In genomic region chr18:12076424-12077140, GRCh38 we compare ENCODE assay signal across 8 cellular contexts. TPM values are rescaled to one million over a fixed set of nuclear protein-coding genes. Genes with fewer than 3 reads are reported as not detected.
DNase-seq lines count a peak whose midpoint lies in the region; ATAC-seq and TF ChIP-seq lines count a peak whose summit lies in the region.

No MANE protein-coding gene starts in this region.

- H3K4me1 Mint-ChIP-seq in IgD-negative memory B cell (peaks cover 0 to 4% (median 1%) of the 10 kb centered on the region in 3 donors), memory B cell (no peaks in the 10 kb centered on the region)

- DNase-seq in CD1c-positive myeloid dendritic cell (ENCODE audit: extremely low spot score), result peak; percentile 37
- DNase-seq in choroid plexus epithelial cell (ENCODE audit: low read depth), result peak; percentile 56
- no peak for DNase-seq in memory B cell (ENCODE audit: low spot score in 2 of 2)
- DNase-seq in C1 segment of cervical spinal cord (lab: John Stamatoyannopoulos, UW), result no peak
- DNase-seq in MV-4-11 (lab: John Stamatoyannopoulos, UW), result no peak

- H3K9me3 Mint-ChIP-seq in IgD-negative memory B cell (no peaks in the 10 kb centered on the region), memory B cell (no peaks in the 10 kb centered on the region)

- H3K36me3 Mint-ChIP-seq in IgD-negative memory B cell (no peaks in the 10 kb centered on the region), memory B cell (no peaks in the 10 kb centered on the region)

- ATAC-seq in memory B cell (ENCODE audit: low read depth) (peak; percentile 91), HG02973 (IDR thresholded peaks at IDR 0.05; ENCODE audit: unreplicated experiment) (no peak), GM21786 (IDR thresholded peaks at IDR 0.05; ENCODE audit: unreplicated experiment) (no peak)

- H3K4me3 Mint-ChIP-seq in IgD-negative memory B cell, result peak overlapping the region; percentile 9 to 86 (median 74)
- peak overlapping the region; percentile 77 for H3K4me3 Mint-ChIP-seq in memory B cell

- peak overlapping the region; percentile 46 for H3K4me3 ChIP-seq in choroid plexus epithelial cell (ENCODE audit: low read depth, low read length)

- H3K27me3 Mint-ChIP-seq in IgD-negative memory B cell (peaks cover 5% of the 10 kb centered on the region), memory B cell (no peaks in the 10 kb centered on the region)

- H3K27ac Mint-ChIP-seq in IgD-negative memory B cell (peak overlapping the region in 1 of 3 donors; percentile 35), memory B cell (no peak overlapping the region)

- TF ChIP-seq CTCF in choroid plexus epithelial cell (conservative IDR thresholded peaks at IDR 0.05; ENCODE audit: low read depth, low read length), result no peak

RNA-seq across cellular contexts. Expression of gene ANKRD62, which starts 17.1 kb away (rescaled TPM):
- not detected for polyA plus RNA-seq in IgD-negative memory B cell

Comparison
In these comparisons a context has a peak if more than half of its experiments do, and no peak if none do; other contexts are left out.
1. DNase-seq: peak in CD1c-positive myeloid dendritic cell (single experiment) and choroid plexus epithelial cell (single experiment); none in memory B cell (0 of 2), C1 segment of cervical spinal cord (0 of 14) and MV-4-11 (single experiment).